ENCODE assay signal across 12 cellular contexts in genomic region chr1:9316080-9316444, GRCh38. TPM values are rescaled to one million over a fixed set of nuclear protein-coding genes. Genes with fewer than 3 reads are reported as not detected.
A peak's percentile ranks its signal among the peaks of the same experiment; 100 is the strongest.
DNase-seq lines count a peak whose midpoint lies in the region; ATAC-seq and TF ChIP-seq lines count a peak whose summit lies in the region.
"Had no signal": no experiment of that assay in that cellular context is flagged by ENCODE, and none has a peak within 500 bp of the region (broad histone marks: within the 10 kb centered on the region; RNA-seq: fewer than 3 reads in every experiment).

No MANE protein-coding gene starts in this region.

- ATAC-seq in HG03108 (IDR thresholded peaks at IDR 0.05; ENCODE audit: unreplicated experiment), result no peak
- ATAC-seq in HG03354 (IDR thresholded peaks at IDR 0.05; ENCODE audit: poor library complexity, severe bottlenecking, unreplicated experiment), result no peak
- no peak for ATAC-seq in GM21717 (IDR thresholded peaks at IDR 0.05; ENCODE audit: unreplicated experiment)
- ATAC-seq: heart right ventricle, K562 had no signal

- H3K9ac ChIP-seq in endodermal cell (ENCODE audit: extremely low read depth, low read length, poor library complexity, severe bottlenecking), result no peak overlapping the region

- H3K27me3 ChIP-seq in H7 (ENCODE audit: control insufficient read depth, insufficient read depth, low read length), result no peaks in the 10 kb centered on the region
- H3K27me3 ChIP-seq in endodermal cell (ENCODE audit: control insufficient read depth, insufficient read depth, low read length, poor library complexity, severe bottlenecking), result no peaks in the 10 kb centered on the region
- H3K27me3 ChIP-seq: heart right ventricle had no signal

- peaks cover 36% of the 10 kb centered on the region for H3K4me1 ChIP-seq in endodermal cell (ENCODE audit: control insufficient read depth, insufficient read depth, low read length)

- H3K36me3 ChIP-seq in H7 (replicated peaks; ENCODE audit: control insufficient read depth, insufficient read depth, low read length) (no peaks in the 10 kb centered on the region), endodermal cell (ENCODE audit: control insufficient read depth, insufficient read depth, low read length) (peaks cover 3% of the 10 kb centered on the region)

- H3K4me3 ChIP-seq in H7 (ENCODE audit: insufficient read depth, low read depth, low read length) (no peak overlapping the region), endodermal cell (ENCODE audit: low read length) (no peak overlapping the region)
- H3K4me3 ChIP-seq: heart right ventricle, K562 had no signal

- H3K4me3 Mint-ChIP-seq in T-helper 2 cell treated with Interferon-gamma antibody and Interleukin-4, amounts not matched to agents 5 μg/mL and 100 μg/mL, for 36 hours, result peak overlapping the region; percentile 73
- H3K4me3 Mint-ChIP-seq in endodermal cell, result no peak overlapping the region

- no peaks in the 10 kb centered on the region for H3K9me3 ChIP-seq in endodermal cell (ENCODE audit: control insufficient read depth, low read length)
- H3K9me3 ChIP-seq: heart right ventricle had no signal

- no peaks in the 10 kb centered on the region for H3K9me3 Mint-ChIP-seq in T-helper 2 cell treated with Interferon-gamma antibody and Interleukin-4, amounts not matched to agents 5 μg/mL and 100 μg/mL, for 36 hours
- H3K9me3 Mint-ChIP-seq in endodermal cell, result no peaks in the 10 kb centered on the region

- peaks cover 44% of the 10 kb centered on the region for H3K4me1 Mint-ChIP-seq in T-helper 2 cell treated with Interferon-gamma antibody and Interleukin-4, amounts not matched to agents 5 μg/mL and 100 μg/mL, for 36 hours (ENCODE audit: low read depth)
- peaks cover 53% of the 10 kb centered on the region for H3K4me1 Mint-ChIP-seq in endodermal cell

- peaks cover 2% of the 10 kb centered on the region for H3K36me3 Mint-ChIP-seq in T-helper 2 cell treated with Interferon-gamma antibody and Interleukin-4, amounts not matched to agents 5 μg/mL and 100 μg/mL, for 36 hours (ENCODE audit: low read depth)
- peaks cover 9% of the 10 kb centered on the region for H3K36me3 Mint-ChIP-seq in endodermal cell (ENCODE audit: low read depth)

- 92 to 93% methylated on average over 6 to 7 of the region's 7 CpGs for WGBS in endodermal cell (ENCODE audit: insufficient coverage in 1 of 2, insufficient read length in 1 of 2), 2 experiments

- H3K27ac Mint-ChIP-seq in T-helper 2 cell treated with Interferon-gamma antibody and Interleukin-4, amounts not matched to agents 5 μg/mL and 100 μg/mL, for 36 hours, result peak overlapping the region; percentile 91
- peak overlapping the region; percentile 55 for H3K27ac Mint-ChIP-seq in endodermal cell

- H3K27me3 Mint-ChIP-seq in T-helper 2 cell treated with Interferon-gamma antibody and Interleukin-4, amounts not matched to agents 5 μg/mL and 100 μg/mL, for 36 hours (ENCODE audit: low read depth), result no peaks in the 10 kb centered on the region
- H3K27me3 Mint-ChIP-seq in endodermal cell (ENCODE audit: insufficient read depth), result no peaks in the 10 kb centered on the region

- H3K27ac ChIP-seq in endodermal cell (ENCODE audit: low read depth, low read length), result peak overlapping the region; percentile 4

- peak; percentile 55 for DNase-seq in H7
- peak; percentile 30 for DNase-seq in T-helper 2 cell treated with Interferon-gamma antibody and Interleukin-4, amounts not matched to agents 5 μg/mL and 100 μg/mL, for 36 hours (ENCODE audit: low spot score)
- no peak for DNase-seq in endodermal cell
- peak; percentile 46 for DNase-seq in stimulated activated CD4-positive, alpha-beta T cell treated with anti-CD3 and anti-CD28 coated beads, Interleukin-4, amount 100 ng/mL, for 24 hours
- no peak for DNase-seq in SIG-M5 treated with dmso at 0.1 percent for 504 hours (lab: John Stamatoyannopoulos, UW; ENCODE audit: unreplicated experiment)
- DNase-seq: DMS 273 treated with DMSO at 0.1 percent for 48 hours, heart right ventricle, SIG-M5 had no signal

- TF ChIP-seq CTCF in endodermal cell (conservative IDR thresholded peaks at IDR 0.05), result no peak

RNA-seq across cellular contexts. Expression of gene SPSB1, which starts 23.4 kb away (rescaled TPM):
- total RNA-seq in H7 (2014; rRNA removed; shearing (Covaris generic)), result 4.2 and 6.5 TPM in 2 replicates
- 10 to 100 TPM; 20.4 to 26.9 TPM for total RNA-seq in endodermal cell
- 10.5 TPM for polyA plus RNA-seq in endodermal cell (2013, experiment 1 of 2)
- 10.7 TPM for polyA plus RNA-seq in endodermal cell (2013, experiment 2 of 2)

Comparison
In these comparisons a context has a peak if more than half of its experiments do, and no peak if none do; other contexts are left out.
1. DNase-seq: peak in H7 (single experiment), T-helper 2 cell treated with Interferon-gamma antibody and Interleukin-4, amounts not matched to agents 5 μg/mL and 100 μg/mL, for 36 hours (single experiment) and stimulated activated CD4-positive, alpha-beta T cell treated with anti-CD3 and anti-CD28 coated beads, Interleukin-4, amount 100 ng/mL, for 24 hours (single experiment); none in endodermal cell (single experiment) and SIG-M5 treated with dmso at 0.1 percent for 504 hours (single experiment).